Comparison of ENCODE assay signal across 31 cellular contexts in genomic region chr4:107348188-107348872, GRCh38.
"Had no signal": no experiment of that assay in that cellular context is flagged by ENCODE, and none has a peak within 500 bp of the region (broad histone marks: within the 10 kb centered on the region; RNA-seq: fewer than 3 reads in every experiment).

No MANE protein-coding gene starts in this region.

- H3K4me3 Mint-ChIP-seq: activated B cell treated with CpG ODN at 0.5 μM for 24 hours; activated CD4-positive, alpha-beta T cell treated with anti-CD3 and anti-CD28 coated beads for 36 hours; activated CD8-positive, alpha-beta memory T cell treated with anti-CD3 and anti-CD28 coated beads, Interleukin-2, amount 10 ng/mL, durations not matched to agents 7 days and 5 days; activated CD8-positive, alpha-beta T cell treated with anti-CD3 and anti-CD28 coated beads, Interleukin-2, amount 10 ng/mL, durations not matched to agents 7 days and 5 days; central memory CD8-positive, alpha-beta T cell; dendritic cell treated with granulocyte-macrophage colony-stimulating factor and Interleukin-4, amounts not matched to agents 40 ng/mL and 50 ng/mL, for 4 days; endodermal cell; natural killer cell treated with Interleukin-12 subunit alpha and Interleukin-12 subunit beta and Interleukin-15 and Interleukin-18, amount 100 ng/mL, for 72 hours; stimulated activated memory B cell treated with anti-CD40 and anti-IgM and Interleukin-4, amounts not matched to agents 10 μg/mL and 1 μg/mL and 100 μg/mL, for 72 hours; stimulated activated naive CD8-positive, alpha-beta T cell treated with anti-CD3 and anti-CD28 coated beads, Interleukin-15, amount 100 ng/mL, for 72 hours had no signal

- H3K36me3 ChIP-seq: heart right ventricle, left lung, sigmoid colon, upper lobe of left lung, vagina had no signal

- H3K27ac Mint-ChIP-seq: activated B cell treated with CpG ODN at 0.5 μM for 24 hours; activated CD4-positive, alpha-beta T cell treated with anti-CD3 and anti-CD28 coated beads for 36 hours; activated CD8-positive, alpha-beta memory T cell treated with anti-CD3 and anti-CD28 coated beads, Interleukin-2, amount 10 ng/mL, durations not matched to agents 7 days and 5 days; activated CD8-positive, alpha-beta T cell treated with anti-CD3 and anti-CD28 coated beads, Interleukin-2, amount 10 ng/mL, durations not matched to agents 7 days and 5 days; activated naive CD4-positive, alpha-beta T cell treated with anti-CD3 and anti-CD28 coated beads, Interleukin-2, amount 50 U/mL, for 72 hours; dendritic cell treated with granulocyte-macrophage colony-stimulating factor and Interleukin-4, amounts not matched to agents 40 ng/mL and 50 ng/mL, for 4 days; endodermal cell; natural killer cell treated with Interleukin-12 subunit alpha and Interleukin-12 subunit beta and Interleukin-15 and Interleukin-18, amount 100 ng/mL, for 72 hours; stimulated activated memory B cell treated with anti-CD40 and anti-IgM and Interleukin-4, amounts not matched to agents 10 μg/mL and 1 μg/mL and 100 μg/mL, for 72 hours had no signal

- H3K9me3 Mint-ChIP-seq: activated B cell treated with CpG ODN at 0.5 μM for 24 hours; activated naive CD4-positive, alpha-beta T cell treated with anti-CD3 and anti-CD28 coated beads, Interleukin-2, amount 50 U/mL, for 72 hours; central memory CD8-positive, alpha-beta T cell; dendritic cell treated with granulocyte-macrophage colony-stimulating factor and Interleukin-4, amounts not matched to agents 40 ng/mL and 50 ng/mL, for 4 days; stimulated activated memory B cell treated with anti-CD40 and anti-IgM and Interleukin-4, amounts not matched to agents 10 μg/mL and 1 μg/mL and 100 μg/mL, for 72 hours; stimulated activated naive CD8-positive, alpha-beta T cell treated with anti-CD3 and anti-CD28 coated beads, Interleukin-15, amount 100 ng/mL, for 72 hours had no signal

- H3K4me3 ChIP-seq: heart right ventricle, left lung, lung, mucosa of descending colon, sigmoid colon, upper lobe of left lung, vagina had no signal

- H3K9me3 ChIP-seq: heart right ventricle, left lung, mucosa of descending colon, sigmoid colon, upper lobe of left lung, vagina had no signal

- H3K27me3 ChIP-seq: heart right ventricle, left lung, sigmoid colon, upper lobe of left lung, vagina had no signal

- H3K4me1 Mint-ChIP-seq: activated B cell treated with CpG ODN at 0.5 μM for 24 hours; activated CD4-positive, alpha-beta T cell treated with anti-CD3 and anti-CD28 coated beads for 36 hours; activated CD8-positive, alpha-beta memory T cell treated with anti-CD3 and anti-CD28 coated beads, Interleukin-2, amount 10 ng/mL, durations not matched to agents 7 days and 5 days; central memory CD8-positive, alpha-beta T cell; stimulated activated memory B cell treated with anti-CD40 and anti-IgM and Interleukin-4, amounts not matched to agents 10 μg/mL and 1 μg/mL and 100 μg/mL, for 72 hours; stimulated activated naive CD8-positive, alpha-beta T cell treated with anti-CD3 and anti-CD28 coated beads, Interleukin-15, amount 100 ng/mL, for 72 hours had no signal

- FAIRE-seq: bronchial epithelial cell, islet of Langerhans, small intestine had no signal

- DNase-seq: activated B cell treated with CpG ODN at 0.5 μM for 24 hours; activated CD4-positive, alpha-beta T cell treated with anti-CD3 and anti-CD28 coated beads for 36 hours; activated CD8-positive, alpha-beta memory T cell treated with anti-CD3 and anti-CD28 coated beads, Interleukin-2, amount 10 ng/mL, durations not matched to agents 7 days and 5 days; activated CD8-positive, alpha-beta T cell treated with anti-CD3 and anti-CD28 coated beads, Interleukin-2, amount 10 ng/mL, durations not matched to agents 7 days and 5 days; activated naive CD4-positive, alpha-beta T cell; activated T-cell treated with anti-CD3 and anti-CD28 coated beads, Interleukin-2, amount 50 U/mL, for 48 hours; endodermal cell; heart right ventricle; left lung; mucosa of descending colon; posterior cingulate gyrus; retina; sigmoid colon; small intestine; stimulated activated CD4-positive, alpha-beta T cell treated with anti-CD3 and anti-CD28 coated beads, Interleukin-1b, Interleukin-23, amount 100 ng/mL, for 48 hours; stimulated activated CD4-positive, alpha-beta T cell treated with anti-CD3 and anti-CD28 coated beads, Interleukin-4, amount 100 ng/mL, for 4 hours; stimulated activated CD8-positive, alpha-beta memory T cell treated with anti-CD3 and anti-CD28 coated beads, Interleukin-4, amount 100 ng/mL, for 48 hours; stimulated activated naive CD8-positive, alpha-beta T cell treated with anti-CD3 and anti-CD28 coated beads, Interleukin-15, amount 100 ng/mL, for 72 hours; substantia nigra; T-helper 2 cell; upper lobe of left lung had no signal

- H3K27ac ChIP-seq: foreskin keratinocyte, heart right ventricle, left lung, sigmoid colon, upper lobe of left lung, vagina had no signal

- H3K36me3 Mint-ChIP-seq: activated CD8-positive, alpha-beta memory T cell treated with anti-CD3 and anti-CD28 coated beads, Interleukin-2, amount 10 ng/mL, durations not matched to agents 7 days and 5 days; activated naive CD4-positive, alpha-beta T cell treated with anti-CD3 and anti-CD28 coated beads, Interleukin-2, amount 50 U/mL, for 72 hours; natural killer cell treated with Interleukin-12 subunit alpha and Interleukin-12 subunit beta and Interleukin-15 and Interleukin-18, amount 100 ng/mL, for 72 hours; stimulated activated memory B cell treated with anti-CD40 and anti-IgM and Interleukin-4, amounts not matched to agents 10 μg/mL and 1 μg/mL and 100 μg/mL, for 72 hours had no signal

- H3K4me1 ChIP-seq: foreskin keratinocyte, heart right ventricle, left lung, upper lobe of left lung, vagina had no signal

- H3K27me3 Mint-ChIP-seq: activated B cell treated with CpG ODN at 0.5 μM for 24 hours; activated CD8-positive, alpha-beta memory T cell treated with anti-CD3 and anti-CD28 coated beads, Interleukin-2, amount 10 ng/mL, durations not matched to agents 7 days and 5 days; central memory CD8-positive, alpha-beta T cell; dendritic cell treated with granulocyte-macrophage colony-stimulating factor and Interleukin-4, amounts not matched to agents 40 ng/mL and 50 ng/mL, for 4 days; natural killer cell treated with Interleukin-12 subunit alpha and Interleukin-12 subunit beta and Interleukin-15 and Interleukin-18, amount 100 ng/mL, for 72 hours; stimulated activated memory B cell treated with anti-CD40 and anti-IgM and Interleukin-4, amounts not matched to agents 10 μg/mL and 1 μg/mL and 100 μg/mL, for 72 hours; stimulated activated naive CD8-positive, alpha-beta T cell treated with anti-CD3 and anti-CD28 coated beads, Interleukin-15, amount 100 ng/mL, for 72 hours had no signal
